In the genomic region with DNA sequence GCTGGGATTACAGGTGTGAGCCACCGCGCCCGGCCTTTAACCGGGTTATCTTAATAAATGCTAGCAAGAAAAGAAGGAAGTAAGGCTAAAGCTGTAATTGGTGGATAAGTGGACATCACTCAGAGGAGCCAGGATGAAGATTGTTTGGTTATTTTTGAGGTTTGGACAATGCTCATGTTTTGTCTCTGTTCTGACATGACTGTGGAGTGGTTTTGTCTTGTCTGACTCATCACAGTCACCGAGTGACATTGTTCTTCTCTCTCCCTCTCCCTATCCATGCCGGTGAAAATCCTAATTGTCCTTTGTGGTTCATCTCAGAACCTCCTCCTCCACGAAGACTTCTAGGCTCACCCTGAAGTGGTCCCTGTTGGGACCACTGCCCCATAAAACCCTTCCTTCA, we compare ENCODE assay signal across 19 cellular contexts. TPM values are rescaled to one million over a fixed set of nuclear protein-coding genes. Genes with fewer than 3 reads are reported as not detected.
DNase-seq lines count a peak whose midpoint lies in the region; ATAC-seq, FAIRE-seq and TF ChIP-seq lines count a peak whose summit lies in the region.
"Had no signal": no experiment of that assay in that cellular context is flagged by ENCODE, and none has a peak within 500 bp of the region (broad histone marks: within the 10 kb centered on the region; RNA-seq: fewer than 3 reads in every experiment).

No MANE protein-coding gene starts in this region.

- H3K4me3 Mint-ChIP-seq in activated T-helper 17 cell treated with anti-CD3 and anti-CD28 coated beads, Interleukin-2, amount 50 U/mL, for 72 hours, result no peak overlapping the region

- H3K36me3 Mint-ChIP-seq in activated T-helper 17 cell treated with anti-CD3 and anti-CD28 coated beads, Interleukin-2, amount 50 U/mL, for 72 hours (ENCODE audit: low read depth), result no peaks in the 10 kb centered on the region

- FAIRE-seq in GM12892 (lab: Jason Lieb, UNC), result peak; percentile 9
- FAIRE-seq: A549 had no signal

- TF ChIP-seq POLR2A in GM12892 (IDR thresholded peaks at IDR 0.05; ENCODE audit: low read depth, low read length), result no peak

- no peaks in the 10 kb centered on the region for H3K4me1 Mint-ChIP-seq in activated T-helper 17 cell treated with anti-CD3 and anti-CD28 coated beads, Interleukin-2, amount 50 U/mL, for 72 hours

- H3K27me3 Mint-ChIP-seq in activated T-helper 17 cell treated with anti-CD3 and anti-CD28 coated beads, Interleukin-2, amount 50 U/mL, for 72 hours, result peaks cover 13% of the 10 kb centered on the region

- intact Hi-C loops in left colon (cut with DNase I, micrococcal nuclease), result no loop called here

- no peak overlapping the region for H3K27ac Mint-ChIP-seq in activated T-helper 17 cell treated with anti-CD3 and anti-CD28 coated beads, Interleukin-2, amount 50 U/mL, for 72 hours

- DNase-seq in GM12892 (ENCODE audit: insufficient read length) (no peak), left colon (no peak), NOMO-1 treated with dmso at 0.1 percent for 144 hours (lab: John Stamatoyannopoulos, UW; ENCODE audit: unreplicated experiment) (no peak), cerebellar cortex (ENCODE audit: low spot score) (no peak)
- DNase-seq in activated CD4-positive, alpha-beta T cell treated with anti-CD3 and anti-CD28 coated beads for 4 hours, result no peak
- DNase-seq: GOT3, NCI-H1436, NCI-H2081, NCI-H2227 treated with DMSO at 0.1 percent for 48 hours, NCI-H526, OCI-M1, SW 1271 had no signal

- ATAC-seq in GM18868 (IDR thresholded peaks at IDR 0.05; ENCODE audit: unreplicated experiment) (peak; percentile 61), HG02798 (IDR thresholded peaks at IDR 0.05; ENCODE audit: poor library complexity, unreplicated experiment) (peak; percentile 52), left colon (no peak)
- peak; percentile 66 for ATAC-seq in activated T-helper 17 cell treated with anti-CD3 and anti-CD28 coated beads, Interleukin-2, amount 50 U/mL, for 72 hours (replicated peaks)
- ATAC-seq: A549 had no signal

- no peaks in the 10 kb centered on the region for H3K9me3 Mint-ChIP-seq in activated T-helper 17 cell treated with anti-CD3 and anti-CD28 coated beads, Interleukin-2, amount 50 U/mL, for 72 hours

RNA-seq across cellular contexts. Expression of gene GRIN2A, which starts 23.5 kb away (rescaled TPM):
- 0.04 TPM for polyA plus RNA-seq in GM12892 (2012; ENCODE audit: missing spikeins)
- total RNA-seq in activated T-helper 17 cell treated with anti-CD3 and anti-CD28 coated beads, Interleukin-2, amount 50 U/mL, for 72 hours, result not detected
- under 1 TPM; 0.24 to 0.78 TPM for total RNA-seq in left colon
- total RNA-seq: LHCN-M2, SJSA1 had no signal
- polyA plus RNA-seq: A549, IgD-negative memory B cell had no signal
